In the genomic region with DNA sequence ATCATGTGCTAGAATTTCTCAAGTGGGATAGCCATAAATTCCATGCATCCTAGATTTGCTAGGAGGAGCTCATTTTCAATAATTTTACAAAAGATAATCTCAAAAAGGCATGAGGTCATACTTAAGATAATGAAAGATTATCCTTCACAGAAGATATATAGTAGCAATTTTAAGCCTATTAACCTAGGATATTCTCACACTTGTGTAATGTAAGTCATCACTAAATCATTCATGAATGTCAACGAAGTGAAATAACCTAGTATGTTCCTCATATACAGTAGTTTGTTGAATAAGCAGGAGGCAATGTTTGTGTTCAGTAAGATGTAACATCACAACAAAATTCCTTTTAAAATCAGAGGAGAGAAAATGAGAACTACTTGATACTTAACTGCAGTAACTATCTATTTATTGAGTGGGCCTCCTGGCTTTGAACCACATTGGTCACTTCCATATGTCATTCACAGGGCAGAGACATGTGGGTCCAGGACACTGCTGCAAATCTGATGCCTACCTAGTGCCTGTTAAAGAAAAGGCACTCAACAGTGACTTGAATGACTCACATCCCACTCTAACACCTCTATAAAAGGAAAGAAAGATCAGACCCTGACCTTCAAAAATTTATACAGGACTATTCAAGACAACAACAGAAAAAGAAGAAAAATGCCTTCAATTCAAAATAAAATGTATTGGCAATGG, we compare ENCODE assay signal across 1 cellular context.
TF ChIP-seq lines count a peak whose summit lies in the region.

No MANE protein-coding gene starts in this region.

TF ChIP-seq in HepG2, 621 proteins besides CTCF, POLR2A, EP300 and RAD21:
- TF ChIP-seq ATF7 (IDR thresholded peaks at IDR 0.05) (peak; percentile 74), ATF7 (CRISPR knock-in tag; IDR thresholded peaks at IDR 0.05) (no peak), ZNF230 (CRISPR knock-in tag; IDR thresholded peaks at IDR 0.05) (no peak), ZSCAN12 (CRISPR knock-in tag; IDR thresholded peaks at IDR 0.05) (no peak), NCOA2 (CRISPR knock-in tag; IDR thresholded peaks at IDR 0.05) (no peak), CBX2 (IDR thresholded peaks at IDR 0.05; ENCODE audit: low read depth, low read length) (no peak), CBX2 (CRISPR knock-in tag; IDR thresholded peaks at IDR 0.05; ENCODE audit: low read depth) (no peak)
TF ChIP-seq in HepG2: peak in this region for 1.
